8 cellular contexts compared by ENCODE assay signal in genomic region chr17:44968225-44969143, GRCh38. TPM values are rescaled to one million over a fixed set of nuclear protein-coding genes. Genes with fewer than 3 reads are reported as not detected.
DNase-seq lines count a peak whose midpoint lies in the region; ATAC-seq and TF ChIP-seq lines count a peak whose summit lies in the region.

Gene C1QL1, minus strand, starts transcription at chr17:44968303. Its CDS starts 255 bp downstream, at chr17:44968048.

- no peaks in the 10 kb centered on the region for H3K79me2 ChIP-seq in GM23338 (replicated peaks; ENCODE audit: insufficient read depth)

- peaks cover 33% of the 10 kb centered on the region for H3K4me1 Mint-ChIP-seq in GM23338

- H3K27me3 ChIP-seq in GM23338 (ENCODE audit: insufficient read depth) (peaks cover 73% of the 10 kb centered on the region), SJSA1 (replicated peaks) (peaks cover 30% of the 10 kb centered on the region), subcutaneous abdominal adipose tissue (ENCODE audit: control insufficient read depth in 5 of 5, insufficient read depth in 4 of 5, low read length in 5 of 5) (peaks cover 25 to 61% (median 44%) of the 10 kb centered on the region in 5 donors)

- no peaks in the 10 kb centered on the region for H3K9me2 ChIP-seq in GM23338 (ENCODE audit: insufficient read depth)

- peak within 1 kb of the TSS; percentile 99 for H3K4me2 ChIP-seq in GM23338

- H3K36me3 Mint-ChIP-seq in GM23338 (ENCODE audit: low read depth) = no peaks in the 10 kb centered on the region; the same call in 2 of the 3 replicates

- peaks cover 48% of the 10 kb centered on the region for H3K27me3 Mint-ChIP-seq in GM23338 (ENCODE audit: insufficient read depth, low read depth, poor library complexity)

- peak within 1 kb of the TSS; percentile 74 for H3K4me3 Mint-ChIP-seq in GM23338

- no peak within 1 kb of the TSS for H3K27ac Mint-ChIP-seq in GM23338

- no peaks in the 10 kb centered on the region for H3K36me3 ChIP-seq in GM23338 (ENCODE audit: insufficient read depth)
- no peaks in the 10 kb centered on the region for H3K36me3 ChIP-seq in SJSA1
- no peaks in the 10 kb centered on the region for H3K36me3 ChIP-seq in subcutaneous abdominal adipose tissue (ENCODE audit: control insufficient read depth in 5 of 5, insufficient read depth in 5 of 5, low read length in 5 of 5)

- peak; percentile 43 for ATAC-seq in GM23338

- no peaks in the 10 kb centered on the region; the same call in 2 of the 3 replicates for H3K9me3 Mint-ChIP-seq in GM23338

- peak within 1 kb of the TSS; percentile 81 for H2AFZ ChIP-seq in GM23338

- no peaks in the 10 kb centered on the region for H4K20me1 ChIP-seq in GM23338 (replicated peaks; ENCODE audit: insufficient read depth)

- H3K4me1 ChIP-seq in GM23338 (ENCODE audit: insufficient read depth) (peaks cover 37% of the 10 kb centered on the region), SJSA1 (replicated peaks) (peaks cover 44% of the 10 kb centered on the region), subcutaneous abdominal adipose tissue (ENCODE audit: control insufficient read depth in 5 of 5, insufficient read depth in 5 of 5, low read length in 5 of 5) (peaks cover 0 to 33% (median 24%) of the 10 kb centered on the region in 5 donors)

- peak; percentile 97 for DNase-seq in DMS53 (lab: John Stamatoyannopoulos, UW)
- peak; percentile 96 for DNase-seq in GM23338 (ENCODE audit: low spot score)
- DNase-seq in LoVo (ENCODE audit: low spot score) = peak; percentile 89
- peak; percentile 80 to 96 for DNase-seq in SJSA1 (ENCODE audit: low read depth in 1 of 2, low spot score in 2 of 2)
- DNase-seq in activated naive CD4-positive, alpha-beta T cell (lab: John Stamatoyannopoulos, UW) = peak; percentile 41 to 82 (median 64)
- DNase-seq in germinal center (ENCODE audit: low spot score) = peak; percentile 99
- DNase-seq in occipital lobe (lab: John Stamatoyannopoulos, UW) = peak; percentile 59

- H3K27ac ChIP-seq in GM23338 (ENCODE audit: low read depth) (no peak within 1 kb of the TSS), SJSA1 (no peak within 1 kb of the TSS), subcutaneous abdominal adipose tissue (ENCODE audit: low read depth, low read length) (no peak within 1 kb of the TSS)

- H3F3A ChIP-seq in GM23338 (replicated peaks; ENCODE audit: low read depth) = peaks cover 35% of the 10 kb centered on the region

- H3K4me3 ChIP-seq in GM23338 (peak within 1 kb of the TSS; percentile 88), SJSA1 (peak within 1 kb of the TSS; percentile 23), subcutaneous abdominal adipose tissue (ENCODE audit: low read depth in 1 of 5, low read length in 5 of 5) (peak within 1 kb of the TSS; percentile 55 to 68 (median 56))

- peak; percentile 59 to 66 for TF ChIP-seq CTCF in GM23338 (conservative IDR thresholded peaks at IDR 0.05; ENCODE audit: low read depth in 2 of 2)

- H3K9ac ChIP-seq in subcutaneous abdominal adipose tissue (ENCODE audit: low read length in 5 of 5) = peak within 1 kb of the TSS in 2 of 5 donors; percentile 30 to 69

- H3K9me3 ChIP-seq in SJSA1 (replicated peaks) = peaks cover 8% of the 10 kb centered on the region
- H3K9me3 ChIP-seq in subcutaneous abdominal adipose tissue (ENCODE audit: control insufficient read depth in 5 of 5, low read length in 5 of 5) = no peaks in the 10 kb centered on the region

TF ChIP-seq in GM23338, 12 proteins besides CTCF, POLR2A, EP300 and RAD21:
- peak; percentile 55; the same call in 1 of the 2 replicates for TF ChIP-seq POLR2AphosphoS5 (IDR thresholded peaks at IDR 0.05; ENCODE audit: low read depth)
- no peak for TF ChIP-seq CREB1 (CRISPR knock-in tag; IDR thresholded peaks at IDR 0.05; ENCODE audit: low read depth)
- no peak for TF ChIP-seq ZNF114 (CRISPR knock-in tag; IDR thresholded peaks at IDR 0.05)
- TF ChIP-seq REST (IDR thresholded peaks at IDR 0.05; ENCODE audit: unreplicated experiment) = no peak
- no peak for TF ChIP-seq NANOG (IDR thresholded peaks at IDR 0.05; ENCODE audit: borderline replicate concordance)
- TF ChIP-seq, protein P1, sequence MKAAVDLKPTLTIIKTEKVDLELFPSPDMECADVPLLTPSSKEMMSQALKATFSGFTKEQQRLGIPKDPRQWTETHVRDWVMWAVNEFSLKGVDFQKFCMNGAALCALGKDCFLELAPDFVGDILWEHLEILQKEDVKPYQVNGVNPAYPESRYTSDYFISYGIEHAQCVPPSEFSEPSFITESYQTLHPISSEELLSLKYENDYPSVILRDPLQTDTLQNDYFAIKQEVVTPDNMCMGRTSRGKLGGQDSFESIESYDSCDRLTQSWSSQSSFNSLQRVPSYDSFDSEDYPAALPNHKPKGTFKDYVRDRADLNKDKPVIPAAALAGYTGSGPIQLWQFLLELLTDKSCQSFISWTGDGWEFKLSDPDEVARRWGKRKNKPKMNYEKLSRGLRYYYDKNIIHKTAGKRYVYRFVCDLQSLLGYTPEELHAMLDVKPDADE (IDR thresholded peaks at IDR 0.05) = no peak

RNA-seq across cellular contexts. Expression of gene C1QL1, which starts in this region (rescaled TPM):
- total RNA-seq in GM23338 (2014; rRNA removed; shearing (Covaris generic)) = 4.9 and 14.4 TPM in 2 replicates
- polyA plus RNA-seq in GM23338 (2016; fragmentation: Nextera tagmentation; extraction: Ambion mirVana) = 4.3 and 6.8 TPM in 2 replicates
- total RNA-seq in SJSA1 (2014; rRNA removed; shearing (Covaris generic)) = 5.2 TPM in 1 of 2 replicates, not detected in the other
- 4.1 TPM for total RNA-seq in occipital lobe

Comparison
In these comparisons a context has a peak if more than half of its experiments do, and no peak if none do; other contexts are left out.
1. H3K4me3 ChIP-seq: peak in every context shown above with its lines; median percentile 88 in GM23338; 56 in subcutaneous abdominal adipose tissue; 23 in SJSA1.